In the genomic region with DNA sequence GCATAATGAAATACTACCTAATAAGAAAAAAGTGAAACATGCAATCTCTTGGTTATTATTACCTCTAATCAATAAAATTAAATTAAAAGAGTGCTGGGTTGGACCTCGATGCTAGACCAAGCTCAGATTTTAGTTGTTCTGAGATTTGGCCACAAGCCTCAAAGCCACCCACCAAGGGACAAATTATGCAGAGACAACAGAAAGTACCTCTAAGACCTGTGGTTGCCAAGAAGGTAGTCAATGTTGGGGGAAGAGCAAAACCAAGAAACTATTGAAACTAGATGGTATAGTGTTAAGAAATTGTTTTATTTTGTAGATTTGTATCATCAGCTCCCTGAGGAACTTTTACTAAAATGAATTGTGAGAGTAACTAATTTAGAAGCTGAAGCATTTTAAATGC, we compare ENCODE assay signal across 19 cellular contexts.
"Had no signal": no experiment of that assay in that cellular context is flagged by ENCODE, and none has a peak within 500 bp of the region (broad histone marks: within the 10 kb centered on the region; RNA-seq: fewer than 3 reads in every experiment).

No MANE protein-coding gene starts in this region.

- H3K9me3 Mint-ChIP-seq: activated T-cell treated with anti-CD3 and anti-CD28 coated beads, Interleukin-2, amount 50 U/mL, for 4 hours; central memory CD8-positive, alpha-beta T cell; naive B cell had no signal

- H3K9me3 ChIP-seq: esophagus squamous epithelium, left lung, pancreas, sigmoid colon, spleen, thoracic aorta, upper lobe of right lung had no signal

- H3K4me1 ChIP-seq: esophagus squamous epithelium, left lung, pancreas, spleen, upper lobe of right lung had no signal

- H3K27ac Mint-ChIP-seq: activated naive CD8-positive, alpha-beta T cell; naive B cell had no signal

- ATAC-seq: activated T-cell treated with anti-CD3 and anti-CD28 coated beads, Interleukin-2, amount 50 U/mL, for 4 hours; left lung; pancreas; upper lobe of right lung had no signal

- H3K27me3 ChIP-seq: brain microvascular endothelial cell, esophagus squamous epithelium, left lung, pancreas, sigmoid colon, spleen, upper lobe of right lung had no signal

- H3K4me3 ChIP-seq: coronary artery, esophagus squamous epithelium, left lung, pancreas, sigmoid colon, spleen, thoracic aorta, upper lobe of right lung had no signal

- H3K4me3 Mint-ChIP-seq: activated naive CD8-positive, alpha-beta T cell; activated T-cell treated with anti-CD3 and anti-CD28 coated beads, Interleukin-2, amount 50 U/mL, for 4 hours; central memory CD8-positive, alpha-beta T cell; naive B cell had no signal

- H3K4me1 Mint-ChIP-seq: central memory CD8-positive, alpha-beta T cell; naive B cell had no signal

- H3K27me3 Mint-ChIP-seq: activated naive CD8-positive, alpha-beta T cell had no signal

- H3K36me3 ChIP-seq: brain microvascular endothelial cell, esophagus squamous epithelium, left lung, pancreas, sigmoid colon, spleen, thoracic aorta, upper lobe of right lung had no signal

- H3K27ac ChIP-seq: brain microvascular endothelial cell, coronary artery, esophagus squamous epithelium, left lung, pancreas, sigmoid colon, spleen, thoracic aorta, upper lobe of right lung had no signal

- DNase-seq: activated CD4-positive, CD25-positive, alpha-beta regulatory T cell treated with anti-CD3 and anti-CD28 coated beads, Interleukin-2, amount 50 U/mL, for 72 hours; activated gamma-delta T cell; activated T-cell treated with anti-CD3 and anti-CD28 coated beads, Interleukin-2, amount 50 U/mL, for 4 hours; anterior cingulate cortex; brain microvascular endothelial cell; effector CD4-positive, alpha-beta T cell; esophagus squamous epithelium; hippocampal formation; left lung; mammary epithelial cell; naive B cell; pancreas; sigmoid colon; spleen; upper lobe of right lung had no signal

- H3K36me3 Mint-ChIP-seq: activated naive CD8-positive, alpha-beta T cell; naive B cell had no signal
